In genomic region chr6:160791459-160791858, GRCh38 we compare ENCODE assay signal across 13 cellular contexts.
A peak's percentile ranks its signal among the peaks of the same experiment; 100 is the strongest.
DNase-seq lines count a peak whose midpoint lies in the region; ATAC-seq, FAIRE-seq and TF ChIP-seq lines count a peak whose summit lies in the region.
"Had no signal": no experiment of that assay in that cellular context is flagged by ENCODE, and none has a peak within 500 bp of the region (broad histone marks: within the 10 kb centered on the region; RNA-seq: fewer than 3 reads in every experiment).

No MANE protein-coding gene starts in this region.

- DNase-seq in activated B cell treated with CpG ODN at 0.5 μM for 24 hours (no peak), NCI-H1694 (lab: John Stamatoyannopoulos, UW) (no peak), SHP77 (lab: John Stamatoyannopoulos, UW) (no peak), D721Med (ENCODE audit: insufficient read length, low spot score) (no peak), epidermal melanocyte (ENCODE audit: insufficient read length, low spot score) (no peak)
- DNase-seq: NCI-H2081; stimulated activated CD4-positive, alpha-beta T cell treated with anti-CD3 and anti-CD28 coated beads, Interleukin-4, amount 100 ng/mL, for 24 hours; thyroid gland had no signal

- H3K4me3 Mint-ChIP-seq in activated B cell treated with CpG ODN at 0.5 μM for 24 hours: no peak overlapping the region

- H3K4me1 Mint-ChIP-seq in activated B cell treated with CpG ODN at 0.5 μM for 24 hours: peaks cover 17% of the 10 kb centered on the region

- no peaks in the 10 kb centered on the region for H3K27me3 Mint-ChIP-seq in activated B cell treated with CpG ODN at 0.5 μM for 24 hours

- POLR2A ChIA-PET in activated B cell treated with CpG ODN at 0.5 μM for 24 hours (lab: Charles Lee): interaction anchor here (0.6 kb wide), 1 partner anchor 49 kb away, joined by 3 read pairs; no protein-coding TSS in a partner anchor

- no peaks in the 10 kb centered on the region for H3K9me3 Mint-ChIP-seq in activated B cell treated with CpG ODN at 0.5 μM for 24 hours

- FAIRE-seq in D721Med (lab: Jason Lieb, UNC): no peak
- FAIRE-seq: GM12891 had no signal

- CTCF ChIA-PET in activated B cell treated with CpG ODN at 0.5 μM for 24 hours (lab: Charles Lee): no interaction called here

- peak overlapping the region; percentile 73 for H3K27ac Mint-ChIP-seq in activated B cell treated with CpG ODN at 0.5 μM for 24 hours
- H3K27ac Mint-ChIP-seq: CD4-positive, alpha-beta memory T cell had no signal

- peak; percentile 84 for ATAC-seq in GM18511 (IDR thresholded peaks at IDR 0.05; ENCODE audit: unreplicated experiment)
- peak; percentile 38 for ATAC-seq in GM19468 (IDR thresholded peaks at IDR 0.05; ENCODE audit: extremely low read depth, unreplicated experiment)
- peak; percentile 63 for ATAC-seq in HG03045 (IDR thresholded peaks at IDR 0.05; ENCODE audit: unreplicated experiment)
- peak; percentile 74 for ATAC-seq in activated B cell treated with CpG ODN at 0.5 μM for 24 hours (ENCODE audit: low read depth)

- TF ChIP-seq CTCF in activated B cell treated with CpG ODN at 0.5 μM for 24 hours (IDR thresholded peaks at IDR 0.05) (no peak), D721Med (IDR thresholded peaks at IDR 0.05; ENCODE audit: insufficient read depth, missing control alignments) (no peak)

- intact Hi-C loops in activated B cell treated with CpG ODN at 0.5 μM for 24 hours (cut with micrococcal nuclease): loop anchor here (1.0 kb wide), 1 partner anchor 50 kb away; no protein-coding TSS in a partner anchor

- no peaks in the 10 kb centered on the region for H3K36me3 Mint-ChIP-seq in activated B cell treated with CpG ODN at 0.5 μM for 24 hours (ENCODE audit: low read depth)
- H3K36me3 Mint-ChIP-seq: CD4-positive, alpha-beta memory T cell had no signal
